Comparison of ENCODE assay signal across 24 cellular contexts in genomic region chr12:53302903-53303302, GRCh38. TPM values are rescaled to one million over a fixed set of nuclear protein-coding genes. Genes with fewer than 3 reads are reported as not detected.
DNase-seq lines count a peak whose midpoint lies in the region; ATAC-seq and TF ChIP-seq lines count a peak whose summit lies in the region.
"Had no signal": no experiment of that assay in that cellular context is flagged by ENCODE, and none has a peak within 500 bp of the region (broad histone marks: within the 10 kb centered on the region; RNA-seq: fewer than 3 reads in every experiment).

No MANE protein-coding gene starts in this region.

- peak overlapping the region; percentile 7 for H4K8ac ChIP-seq in mesenchymal stem cell (ENCODE audit: low read length)

- 100% methylated on average over 4 of the region's 5 CpGs for WGBS in mesenchymal stem cell

- intact Hi-C loops in MCF 10A (cut with micrococcal nuclease) = no loop called here
- intact Hi-C loops in breast epithelium (cut with DNase I; ENCODE audit: low total_unique reads) = no loop called here
- intact Hi-C loops in activated CD8-positive, alpha-beta T cell treated with anti-CD3 and anti-CD28 coated beads for 36 hours (cut with micrococcal nuclease) = no loop called here

- H2AFZ ChIP-seq in mesenchymal stem cell (ENCODE audit: low read depth, low read length) = no peak overlapping the region
- H2AFZ ChIP-seq: hepatocyte had no signal

- no peak for ATAC-seq in activated CD8-positive, alpha-beta T cell treated with anti-CD3 and anti-CD28 coated beads for 36 hours
- ATAC-seq in stimulated activated naive CD8-positive, alpha-beta T cell treated with anti-CD3 and anti-CD28 coated beads, Interleukin-15, amount 100 ng/mL, for 72 hours = no peak
- ATAC-seq in HG03439 (IDR thresholded peaks at IDR 0.05; ENCODE audit: unreplicated experiment) = no peak

- H2BK12ac ChIP-seq in mesenchymal stem cell (ENCODE audit: low read length in 2 of 2) = no peak overlapping the region

- BruUV-seq in MCF 10A (replicated peaks; lab: Mats Ljungman, UMichigan) = no TSS peak

- H3K4ac ChIP-seq in mesenchymal stem cell (ENCODE audit: low read depth in 1 of 2, low read length in 2 of 2) = peak overlapping the region in 1 of 2 experiments; percentile 37

- POLR2A ChIA-PET in MCF 10A (lab: Yijun Ruan, JAX) = interaction anchor here (1.2 to 5.8 kb wide), 3 partner anchors 18 to 127 kb away, joined by 3 to 79 read pairs (median 3); partner anchors contain the start of gene AAAS
- POLR2A ChIA-PET in activated CD8-positive, alpha-beta T cell treated with anti-CD3 and anti-CD28 coated beads for 36 hours (lab: Charles Lee) = interaction anchor here (2.8 kb wide), 1 partner anchor 18 kb away, joined by 12 read pairs; the partner anchor contains the start of gene AAAS

- peaks cover 62% of the 10 kb centered on the region for H3K36me3 Mint-ChIP-seq in MCF 10A (ENCODE audit: insufficient read depth, unreplicated experiment)
- H3K36me3 Mint-ChIP-seq in activated CD8-positive, alpha-beta T cell treated with anti-CD3 and anti-CD28 coated beads for 36 hours (ENCODE audit: low read depth) = peaks cover 64% of the 10 kb centered on the region

- H3K23ac ChIP-seq in mesenchymal stem cell (ENCODE audit: low read length in 2 of 2) = no peak overlapping the region

- H3K14ac ChIP-seq in mesenchymal stem cell (ENCODE audit: low read length in 2 of 2) = no peak overlapping the region

- H3K9me3 ChIP-seq in breast epithelium (no peaks in the 10 kb centered on the region), mesenchymal stem cell (ENCODE audit: control insufficient read depth, low read length) (no peaks in the 10 kb centered on the region)
- H3K9me3 ChIP-seq: sigmoid colon, suprapubic skin had no signal

- H3K27me3 Mint-ChIP-seq in MCF 10A (ENCODE audit: insufficient read depth, unreplicated experiment) = no peaks in the 10 kb centered on the region
- no peaks in the 10 kb centered on the region for H3K27me3 Mint-ChIP-seq in activated CD8-positive, alpha-beta T cell treated with anti-CD3 and anti-CD28 coated beads for 36 hours
- H3K27me3 Mint-ChIP-seq in stimulated activated naive CD8-positive, alpha-beta T cell treated with anti-CD3 and anti-CD28 coated beads, Interleukin-15, amount 100 ng/mL, for 72 hours = no peaks in the 10 kb centered on the region

- no peak overlapping the region for H2BK5ac ChIP-seq in mesenchymal stem cell (ENCODE audit: low read depth, low read length, poor library complexity, severe bottlenecking)

- no peaks in the 10 kb centered on the region for H3K27me3 ChIP-seq in breast epithelium
- H3K27me3 ChIP-seq in mesenchymal stem cell (ENCODE audit: control insufficient read depth in 1 of 2, insufficient read depth in 1 of 2, low read length in 2 of 2) = no peaks in the 10 kb centered on the region
- H3K27me3 ChIP-seq: hepatocyte, sigmoid colon, suprapubic skin had no signal

- no peak for TF ChIP-seq POLR2A in breast epithelium (IDR thresholded peaks at IDR 0.05)

- H4K91ac ChIP-seq in mesenchymal stem cell (ENCODE audit: low read length) = no peak overlapping the region

- peaks cover 6% of the 10 kb centered on the region for H3K36me3 ChIP-seq in breast epithelium
- peaks cover 46 to 72% of the 10 kb centered on the region in 2 experiments for H3K36me3 ChIP-seq in mesenchymal stem cell (ENCODE audit: control insufficient read depth in 1 of 2, insufficient read depth in 2 of 2, low read depth in 1 of 2, low read length in 2 of 2)

- peak overlapping the region; percentile 72 for H3K27ac Mint-ChIP-seq in MCF 10A (ENCODE audit: low read depth, unreplicated experiment)
- peak overlapping the region; percentile 36 for H3K27ac Mint-ChIP-seq in activated CD8-positive, alpha-beta T cell treated with anti-CD3 and anti-CD28 coated beads for 36 hours
- peak overlapping the region; percentile 42 to 61 for H3K27ac Mint-ChIP-seq in stimulated activated naive CD8-positive, alpha-beta T cell treated with anti-CD3 and anti-CD28 coated beads, Interleukin-15, amount 100 ng/mL, for 72 hours

- TF ChIP-seq CTCF in MCF 10A (IDR thresholded peaks at IDR 0.05; ENCODE audit: unreplicated experiment) (no peak), breast epithelium (IDR thresholded peaks at IDR 0.05) (no peak)
- no peak for TF ChIP-seq CTCF in activated CD8-positive, alpha-beta T cell treated with anti-CD3 and anti-CD28 coated beads for 36 hours (IDR thresholded peaks at IDR 0.05)

- H3K9me3 Mint-ChIP-seq in MCF 10A (ENCODE audit: unreplicated experiment) = no peaks in the 10 kb centered on the region
- no peaks in the 10 kb centered on the region for H3K9me3 Mint-ChIP-seq in activated CD8-positive, alpha-beta T cell treated with anti-CD3 and anti-CD28 coated beads for 36 hours
- no peaks in the 10 kb centered on the region for H3K9me3 Mint-ChIP-seq in stimulated activated naive CD8-positive, alpha-beta T cell treated with anti-CD3 and anti-CD28 coated beads, Interleukin-15, amount 100 ng/mL, for 72 hours
- H3K9me3 Mint-ChIP-seq: T-helper 1 cell treated with Interleukin-12 subunit alpha and Interleukin-12 subunit beta and Interleukin-4 antibody, amounts not matched to agents 30 μg/mL and 1 μg/mL, for 36 hours had no signal

- CTCF ChIA-PET in MCF 10A (lab: Yijun Ruan, JAX) = interaction anchor here (1.0 to 5.3 kb wide), 2 partner anchors 18 to 91 kb away, joined by 4 to 32 read pairs; partner anchors contain the start of gene AAAS
- CTCF ChIA-PET in activated CD8-positive, alpha-beta T cell treated with anti-CD3 and anti-CD28 coated beads for 36 hours (lab: Charles Lee) = interaction anchor here (0.7 to 14.0 kb wide), 4 partner anchors 19 to 143 kb away, joined by 3 to 143 read pairs (median 3); partner anchors contain the start of gene AAAS

- H3K27ac ChIP-seq in breast epithelium = no peak overlapping the region
- H3K27ac ChIP-seq in mesenchymal stem cell (ENCODE audit: low read length, poor library complexity, severe bottlenecking) = no peak overlapping the region
- H3K27ac ChIP-seq: hepatocyte, sigmoid colon, suprapubic skin had no signal

- no peak overlapping the region for H3K9ac ChIP-seq in mesenchymal stem cell (ENCODE audit: low read length)

- H3K4me1 Mint-ChIP-seq in MCF 10A (ENCODE audit: insufficient read depth, unreplicated experiment) = peaks cover 29% of the 10 kb centered on the region
- peaks cover 44% of the 10 kb centered on the region for H3K4me1 Mint-ChIP-seq in activated CD8-positive, alpha-beta T cell treated with anti-CD3 and anti-CD28 coated beads for 36 hours (ENCODE audit: low read depth)
- H3K4me1 Mint-ChIP-seq in stimulated activated naive CD8-positive, alpha-beta T cell treated with anti-CD3 and anti-CD28 coated beads, Interleukin-15, amount 100 ng/mL, for 72 hours = peaks cover 53% of the 10 kb centered on the region

- peaks cover 24% of the 10 kb centered on the region for H3K79me1 ChIP-seq in mesenchymal stem cell (replicated peaks; ENCODE audit: low read length, poor library complexity, severe bottlenecking)

- DNase-seq in MCF 10A (ENCODE audit: unreplicated experiment) (no peak), breast epithelium (ENCODE audit: low spot score in 2 of 2) (no peak), mesenchymal stem cell (no peak), GDM1 (lab: John Stamatoyannopoulos, UW) (no peak), DMS79 (lab: John Stamatoyannopoulos, UW) (no peak)
- DNase-seq in activated CD8-positive, alpha-beta T cell treated with anti-CD3 and anti-CD28 coated beads for 36 hours = no peak
- no peak for DNase-seq in stimulated activated naive CD8-positive, alpha-beta T cell treated with anti-CD3 and anti-CD28 coated beads, Interleukin-15, amount 100 ng/mL, for 72 hours
- DNase-seq: activated CD4-positive, CD25-positive, alpha-beta regulatory T cell; aorta; GF-D8; KG1; NCI-H1092; NCI-H2081 treated with DMSO at 0.1 percent for 48 hours; NCI-H524; nucleus accumbens; Right ventricle myocardium superior; sigmoid colon; stimulated activated CD4-positive, alpha-beta T cell treated with anti-CD3 and anti-CD28 coated beads, Interleukin-2, amount 100 ng/mL, for 24 hours had no signal

- H2BK15ac ChIP-seq in mesenchymal stem cell (ENCODE audit: low read depth, poor library complexity, severe bottlenecking) = no peak overlapping the region

- H2AK5ac ChIP-seq in mesenchymal stem cell (ENCODE audit: low read length, severe bottlenecking) = no peak overlapping the region

- H3K4me3 ChIP-seq in breast epithelium (no peak overlapping the region), mesenchymal stem cell (ENCODE audit: insufficient read depth in 1 of 2, low read depth in 1 of 2, low read length in 2 of 2) (no peak overlapping the region)
- H3K4me3 ChIP-seq: hepatocyte, sigmoid colon, suprapubic skin had no signal

- no peak overlapping the region for H2BK120ac ChIP-seq in mesenchymal stem cell (ENCODE audit: low read depth, low read length)

- H3K4me1 ChIP-seq in breast epithelium (peaks cover 0 to 9% of the 10 kb centered on the region in 2 donors), mesenchymal stem cell (ENCODE audit: control insufficient read depth, insufficient read depth, low read depth, low read length) (peaks cover 14% of the 10 kb centered on the region)

- H3K4me2 ChIP-seq in mesenchymal stem cell (ENCODE audit: low read length, poor library complexity, severe bottlenecking) = no peak overlapping the region
- H3K4me2 ChIP-seq: hepatocyte had no signal

- H3K18ac ChIP-seq in mesenchymal stem cell (ENCODE audit: low read depth in 1 of 2, low read length in 2 of 2) = no peak overlapping the region

- no peak overlapping the region for H3K4me3 Mint-ChIP-seq in MCF 10A (ENCODE audit: unreplicated experiment)
- H3K4me3 Mint-ChIP-seq in activated CD8-positive, alpha-beta T cell treated with anti-CD3 and anti-CD28 coated beads for 36 hours = peak overlapping the region; percentile 2
- peak overlapping the region; percentile 1 to 12 for H3K4me3 Mint-ChIP-seq in stimulated activated naive CD8-positive, alpha-beta T cell treated with anti-CD3 and anti-CD28 coated beads, Interleukin-15, amount 100 ng/mL, for 72 hours

RNA-seq across cellular contexts. Expression of gene MYG1, which starts 3.4 kb away (rescaled TPM):
- total RNA-seq in MCF 10A (2022) (79.8 and 80.9 TPM in 2 replicates), breast epithelium (10 to 100 TPM; 35.7 to 63.8 (median 39.1) TPM)
- total RNA-seq in activated CD8-positive, alpha-beta T cell treated with anti-CD3 and anti-CD28 coated beads for 36 hours = 10 to 100 TPM; 69.5 to 70.9 TPM
- 78.3 TPM for polyA plus RNA-seq in mesenchymal stem cell (2013, experiment 1 of 2)
- 77.9 TPM for polyA plus RNA-seq in mesenchymal stem cell (2013, experiment 2 of 2)

RNA-seq across cellular contexts. Expression of gene PFDN5, which starts 7.6 kb away (rescaled TPM):
- total RNA-seq in MCF 10A (2022) (205 and 229 TPM in 2 replicates), breast epithelium (1,000 to 10,000 TPM in 1 of 3 donors, 100 to 1,000 TPM in 2; 764 to 1,048 (median 840) TPM)
- 100 to 1,000 TPM; 322 to 373 TPM for total RNA-seq in activated CD8-positive, alpha-beta T cell treated with anti-CD3 and anti-CD28 coated beads for 36 hours
- polyA plus RNA-seq in mesenchymal stem cell (2013, experiment 1 of 2) = 447 TPM
- polyA plus RNA-seq in mesenchymal stem cell (2013, experiment 2 of 2) = 458 TPM

RNA-seq across cellular contexts. Expression of gene AAAS, which starts 18.5 kb away (rescaled TPM):
- total RNA-seq in MCF 10A (2022) = 52.7 and 60.5 TPM in 2 replicates
- total RNA-seq in breast epithelium = 10 to 100 TPM; 46.2 to 63.7 (median 51.0) TPM
- total RNA-seq in activated CD8-positive, alpha-beta T cell treated with anti-CD3 and anti-CD28 coated beads for 36 hours = 10 to 100 TPM; 81.3 to 87.6 TPM
- 33.4 TPM for polyA plus RNA-seq in mesenchymal stem cell (2013, experiment 1 of 2)
- 32.3 TPM for polyA plus RNA-seq in mesenchymal stem cell (2013, experiment 2 of 2)

RNA-seq across cellular contexts. Expression of gene SP7, which starts 33.3 kb away (rescaled TPM):
- not detected in 2 replicates for total RNA-seq in MCF 10A (2022)
- total RNA-seq in breast epithelium = not detected
- total RNA-seq in activated CD8-positive, alpha-beta T cell treated with anti-CD3 and anti-CD28 coated beads for 36 hours = not detected
- 0.01 TPM for polyA plus RNA-seq in mesenchymal stem cell (2013, experiment 1 of 2)
- polyA plus RNA-seq in mesenchymal stem cell (2013, experiment 2 of 2) = not detected
- total RNA-seq: mesenteric fat pad, Right ventricle myocardium superior, sigmoid colon, suprapubic skin had no signal
- polyA plus RNA-seq: aorta, keratinocyte, sigmoid colon had no signal

RNA-seq across cellular contexts. Expression of gene ESPL1, which starts 34.8 kb away (rescaled TPM):
- 9.8 and 12.1 TPM in 2 replicates for total RNA-seq in MCF 10A (2022)
- total RNA-seq in breast epithelium = 1 to 10 TPM in 2 of 3 donors, under 1 TPM in 1; 0.33 to 1.3 (median 1.2) TPM
- total RNA-seq in activated CD8-positive, alpha-beta T cell treated with anti-CD3 and anti-CD28 coated beads for 36 hours = 10 to 100 TPM; 62.1 to 63.4 TPM
- polyA plus RNA-seq in mesenchymal stem cell (2013, experiment 1 of 2) = 1.2 TPM
- 1.2 TPM for polyA plus RNA-seq in mesenchymal stem cell (2013, experiment 2 of 2)
